ENCODE assay signal across 1 cellular context in the genomic region with DNA sequence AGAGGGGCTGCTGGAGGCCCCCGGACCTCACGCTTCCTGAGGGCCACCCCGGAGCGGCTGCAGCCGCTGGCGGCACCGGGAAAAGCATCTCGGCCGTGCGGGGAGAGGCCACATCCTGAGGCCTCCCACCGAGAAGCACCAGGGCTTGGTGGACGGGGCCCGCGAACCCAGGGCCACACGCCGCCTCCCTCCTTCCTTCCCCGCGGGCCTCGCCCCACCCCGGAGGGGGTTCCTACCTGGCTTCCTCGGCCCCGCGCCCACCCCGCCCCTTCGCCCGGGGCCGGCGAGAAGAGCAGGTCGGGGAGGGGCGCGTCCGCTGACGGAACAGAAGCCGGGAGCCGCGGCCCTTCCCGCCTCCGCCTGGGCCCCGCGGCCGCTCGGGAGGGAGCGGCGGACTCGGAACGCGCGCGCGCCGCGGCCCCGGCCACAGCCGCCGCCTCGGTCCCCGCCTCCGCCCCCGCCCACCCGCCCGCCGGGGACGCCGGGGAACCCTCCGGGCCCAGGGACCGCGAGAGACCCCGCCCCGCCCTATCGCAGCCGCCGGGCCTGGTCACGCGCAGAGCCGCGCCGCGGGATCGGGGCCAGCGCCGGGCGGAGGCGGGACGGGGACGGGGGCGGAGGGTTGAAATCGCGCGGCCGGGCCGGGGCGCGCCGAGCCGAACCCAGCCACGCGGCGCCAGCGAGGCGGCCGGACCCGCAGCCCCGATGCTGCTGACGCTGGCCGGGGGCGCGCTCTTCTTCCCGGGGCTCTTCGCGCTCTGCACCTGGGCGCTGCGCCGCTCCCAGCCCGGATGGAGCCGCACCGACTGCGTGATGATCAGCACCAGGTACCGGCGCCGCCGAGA.
TF ChIP-seq lines count a peak whose summit lies in the region.

A gene (plus strand): TSS at position 654 of the 845 bp plus-strand sequence. CDS start 52 bp downstream, at position 706.

TF ChIP-seq in HepG2, 621 proteins besides CTCF, POLR2A, EP300 and RAD21 (continued from another document and continues in another):
- TF ChIP-seq, protein P1, sequence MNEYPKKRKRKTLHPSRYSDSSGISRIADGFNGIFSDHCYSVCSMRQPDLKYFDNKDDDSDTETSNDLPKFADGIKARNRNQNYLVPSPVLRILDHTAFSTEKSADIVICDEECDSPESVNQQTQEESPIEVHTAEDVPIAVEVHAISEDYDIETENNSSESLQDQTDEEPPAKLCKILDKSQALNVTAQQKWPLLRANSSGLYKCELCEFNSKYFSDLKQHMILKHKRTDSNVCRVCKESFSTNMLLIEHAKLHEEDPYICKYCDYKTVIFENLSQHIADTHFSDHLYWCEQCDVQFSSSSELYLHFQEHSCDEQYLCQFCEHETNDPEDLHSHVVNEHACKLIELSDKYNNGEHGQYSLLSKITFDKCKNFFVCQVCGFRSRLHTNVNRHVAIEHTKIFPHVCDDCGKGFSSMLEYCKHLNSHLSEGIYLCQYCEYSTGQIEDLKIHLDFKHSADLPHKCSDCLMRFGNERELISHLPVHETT (CRISPR knock-in tag; conservative IDR thresholded peaks at IDR 0.05): peak; percentile 18
- TF ChIP-seq HNRNPLL (IDR thresholded peaks at IDR 0.05; ENCODE audit: low read depth, low read length, poor library complexity, severe bottlenecking) (peak; percentile 9), ZNF549 (CRISPR knock-in tag; IDR thresholded peaks at IDR 0.05) (0 out of 2 replicates have a peak, but pooled peaks have one; percentile 39), ZSCAN21 (CRISPR knock-in tag; IDR thresholded peaks at IDR 0.05; ENCODE audit: borderline replicate concordance) (peak; percentile 69; the same call in 1 of the 2 replicates), TCF7 (IDR thresholded peaks at IDR 0.05; ENCODE audit: low read depth) (no peak), SIX1 (CRISPR knock-in tag; IDR thresholded peaks at IDR 0.05; ENCODE audit: borderline replicate concordance) (no peak), LCORL (IDR thresholded peaks at IDR 0.05) (no peak), LCORL (CRISPR knock-in tag; IDR thresholded peaks at IDR 0.05) (peak; percentile 23; the same call in 1 of the 2 replicates), KAT8 (CRISPR knock-in tag; IDR thresholded peaks at IDR 0.05) (0 out of 2 replicates have a peak, but pooled peaks have one; percentile 49), FOXK1 (CRISPR knock-in tag; IDR thresholded peaks at IDR 0.05; ENCODE audit: borderline replicate concordance, low read depth) (peak; percentile 25; the same call in 1 of the 2 replicates), CBFB (CRISPR knock-in tag; IDR thresholded peaks at IDR 0.05) (0 out of 2 replicates have a peak, but pooled peaks have one; percentile 23), XRCC5 (optimal IDR thresholded peaks at IDR 0.05; ENCODE audit: low read length) (no peak), ZNF326 (CRISPR knock-in tag; IDR thresholded peaks at IDR 0.05; ENCODE audit: borderline replicate concordance) (no peak), TAF1 (CRISPR knock-in tag; IDR thresholded peaks at IDR 0.05) (peak; percentile 1), PLRG1 (conservative IDR thresholded peaks at IDR 0.05) (no peak), DR1 (CRISPR knock-in tag; IDR thresholded peaks at IDR 0.05) (peak; percentile 5; the same call in 1 of the 2 replicates), BCL6 (CRISPR knock-in tag; IDR thresholded peaks at IDR 0.05) (no peak), JUN (CRISPR knock-in tag; IDR thresholded peaks at IDR 0.05) (no peak), ZNF331 (CRISPR knock-in tag; IDR thresholded peaks at IDR 0.05) (peak; percentile 15; the same call in 1 of the 2 replicates), ZNF563 (CRISPR knock-in tag; IDR thresholded peaks at IDR 0.05) (0 out of 2 replicates have a peak, but pooled peaks have one; percentile 16), MEIS2 (CRISPR knock-in tag; IDR thresholded peaks at IDR 0.05) (peak; percentile 24; the same call in 1 of the 2 replicates), ZNF530 (CRISPR knock-in tag; IDR thresholded peaks at IDR 0.05; ENCODE audit: low read depth) (0 out of 2 replicates have a peak, but pooled peaks have one; percentile 62), THAP11 (CRISPR knock-in tag; IDR thresholded peaks at IDR 0.05) (peak; percentile 28), POLR2G (IDR thresholded peaks at IDR 0.05; ENCODE audit: low read depth, low read length) (peak; percentile 62), ZNF430 (CRISPR knock-in tag; IDR thresholded peaks at IDR 0.05) (peak; percentile 54; the same call in 1 of the 2 replicates), SP4 (CRISPR knock-in tag; IDR thresholded peaks at IDR 0.05) (0 out of 2 replicates have a peak, but pooled peaks have one; percentile 36), PHF8 (CRISPR knock-in tag; IDR thresholded peaks at IDR 0.05) (peak; percentile 81), ZFX (CRISPR knock-in tag; IDR thresholded peaks at IDR 0.05; ENCODE audit: low read depth) (peak; percentile 86), HDAC1 (CRISPR knock-in tag; IDR thresholded peaks at IDR 0.05) (0 out of 2 replicates have a peak, but pooled peaks have one; percentile 15), KDM4B (CRISPR knock-in tag; IDR thresholded peaks at IDR 0.05) (0 out of 2 replicates have a peak, but pooled peaks have one; percentile 34), ZNF7 (CRISPR knock-in tag; IDR thresholded peaks at IDR 0.05) (no peak), ARNT2 (CRISPR knock-in tag; IDR thresholded peaks at IDR 0.05; ENCODE audit: low read depth) (0 out of 2 replicates have a peak, but pooled peaks have one; percentile 9)
- TF ChIP-seq, protein P2, sequence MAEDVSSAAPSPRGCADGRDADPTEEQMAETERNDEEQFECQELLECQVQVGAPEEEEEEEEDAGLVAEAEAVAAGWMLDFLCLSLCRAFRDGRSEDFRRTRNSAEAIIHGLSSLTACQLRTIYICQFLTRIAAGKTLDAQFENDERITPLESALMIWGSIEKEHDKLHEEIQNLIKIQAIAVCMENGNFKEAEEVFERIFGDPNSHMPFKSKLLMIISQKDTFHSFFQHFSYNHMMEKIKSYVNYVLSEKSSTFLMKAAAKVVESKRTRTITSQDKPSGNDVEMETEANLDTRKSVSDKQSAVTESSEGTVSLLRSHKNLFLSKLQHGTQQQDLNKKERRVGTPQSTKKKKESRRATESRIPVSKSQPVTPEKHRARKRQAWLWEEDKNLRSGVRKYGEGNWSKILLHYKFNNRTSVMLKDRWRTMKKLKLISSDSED (CRISPR knock-in tag; IDR thresholded peaks at IDR 0.05): no peak
- TF ChIP-seq, protein P3, sequence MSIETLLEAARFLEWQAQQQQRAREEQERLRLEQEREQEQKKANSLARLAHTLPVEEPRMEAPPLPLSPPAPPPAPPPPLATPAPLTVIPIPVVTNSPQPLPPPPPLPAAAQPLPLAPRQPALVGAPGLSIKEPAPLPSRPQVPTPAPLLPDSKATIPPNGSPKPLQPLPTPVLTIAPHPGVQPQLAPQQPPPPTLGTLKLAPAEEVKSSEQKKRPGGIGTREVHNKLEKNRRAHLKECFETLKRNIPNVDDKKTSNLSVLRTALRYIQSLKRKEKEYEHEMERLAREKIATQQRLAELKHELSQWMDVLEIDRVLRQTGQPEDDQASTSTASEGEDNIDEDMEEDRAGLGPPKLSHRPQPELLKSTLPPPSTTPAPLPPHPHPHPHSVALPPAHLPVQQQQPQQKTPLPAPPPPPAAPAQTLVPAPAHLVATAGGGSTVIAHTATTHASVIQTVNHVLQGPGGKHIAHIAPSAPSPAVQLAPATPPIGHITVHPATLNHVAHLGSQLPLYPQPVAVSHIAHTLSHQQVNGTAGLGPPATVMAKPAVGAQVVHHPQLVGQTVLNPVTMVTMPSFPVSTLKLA (IDR thresholded peaks at IDR 0.05): no peak
- TF ChIP-seq, protein P4, sequence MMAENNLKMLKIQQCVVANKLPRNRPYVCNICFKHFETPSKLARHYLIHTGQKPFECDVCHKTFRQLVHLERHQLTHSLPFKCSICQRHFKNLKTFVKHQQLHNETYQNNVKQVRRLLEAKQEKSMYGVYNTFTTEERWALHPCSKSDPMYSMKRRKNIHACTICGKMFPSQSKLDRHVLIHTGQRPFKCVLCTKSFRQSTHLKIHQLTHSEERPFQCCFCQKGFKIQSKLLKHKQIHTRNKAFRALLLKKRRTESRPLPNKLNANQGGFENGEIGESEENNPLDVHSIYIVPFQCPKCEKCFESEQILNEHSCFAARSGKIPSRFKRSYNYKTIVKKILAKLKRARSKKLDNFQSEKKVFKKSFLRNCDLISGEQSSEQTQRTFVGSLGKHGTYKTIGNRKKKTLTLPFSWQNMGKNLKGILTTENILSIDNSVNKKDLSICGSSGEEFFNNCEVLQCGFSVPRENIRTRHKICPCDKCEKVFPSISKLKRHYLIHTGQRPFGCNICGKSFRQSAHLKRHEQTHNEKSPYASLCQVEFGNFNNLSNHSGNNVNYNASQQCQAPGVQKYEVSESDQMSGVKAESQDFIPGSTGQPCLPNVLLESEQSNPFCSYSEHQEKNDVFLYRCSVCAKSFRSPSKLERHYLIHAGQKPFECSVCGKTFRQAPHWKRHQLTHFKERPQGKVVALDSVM (CRISPR knock-in tag; IDR thresholded peaks at IDR 0.05): peak; percentile 79
- TF ChIP-seq, protein P5, sequence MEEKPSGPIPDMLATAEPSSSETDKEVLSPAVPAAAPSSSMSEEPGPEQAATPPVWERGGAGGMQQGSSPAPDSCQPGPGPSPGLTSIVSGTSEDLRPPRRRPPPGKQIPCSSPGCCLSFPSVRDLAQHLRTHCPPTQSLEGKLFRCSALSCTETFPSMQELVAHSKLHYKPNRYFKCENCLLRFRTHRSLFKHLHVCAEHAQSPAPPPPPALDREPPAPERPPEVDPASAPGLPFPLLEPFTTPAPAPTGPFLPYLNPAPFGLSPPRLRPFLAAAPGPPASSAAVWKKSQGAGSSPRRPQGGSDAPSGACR (CRISPR knock-in tag; IDR thresholded peaks at IDR 0.05): 0 out of 2 replicates have a peak, but pooled peaks have one; percentile 45
- TF ChIP-seq, protein P6, sequence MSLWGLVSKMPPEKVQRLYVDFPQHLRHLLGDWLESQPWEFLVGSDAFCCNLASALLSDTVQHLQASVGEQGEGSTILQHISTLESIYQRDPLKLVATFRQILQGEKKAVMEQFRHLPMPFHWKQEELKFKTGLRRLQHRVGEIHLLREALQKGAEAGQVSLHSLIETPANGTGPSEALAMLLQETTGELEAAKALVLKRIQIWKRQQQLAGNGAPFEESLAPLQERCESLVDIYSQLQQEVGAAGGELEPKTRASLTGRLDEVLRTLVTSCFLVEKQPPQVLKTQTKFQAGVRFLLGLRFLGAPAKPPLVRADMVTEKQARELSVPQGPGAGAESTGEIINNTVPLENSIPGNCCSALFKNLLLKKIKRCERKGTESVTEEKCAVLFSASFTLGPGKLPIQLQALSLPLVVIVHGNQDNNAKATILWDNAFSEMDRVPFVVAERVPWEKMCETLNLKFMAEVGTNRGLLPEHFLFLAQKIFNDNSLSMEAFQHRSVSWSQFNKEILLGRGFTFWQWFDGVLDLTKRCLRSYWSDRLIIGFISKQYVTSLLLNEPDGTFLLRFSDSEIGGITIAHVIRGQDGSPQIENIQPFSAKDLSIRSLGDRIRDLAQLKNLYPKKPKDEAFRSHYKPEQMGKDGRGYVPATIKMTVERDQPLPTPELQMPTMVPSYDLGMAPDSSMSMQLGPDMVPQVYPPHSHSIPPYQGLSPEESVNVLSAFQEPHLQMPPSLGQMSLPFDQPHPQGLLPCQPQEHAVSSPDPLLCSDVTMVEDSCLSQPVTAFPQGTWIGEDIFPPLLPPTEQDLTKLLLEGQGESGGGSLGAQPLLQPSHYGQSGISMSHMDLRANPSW (CRISPR knock-in tag; IDR thresholded peaks at IDR 0.05; ENCODE audit: borderline replicate concordance): no peak
- TF ChIP-seq, protein P7, sequence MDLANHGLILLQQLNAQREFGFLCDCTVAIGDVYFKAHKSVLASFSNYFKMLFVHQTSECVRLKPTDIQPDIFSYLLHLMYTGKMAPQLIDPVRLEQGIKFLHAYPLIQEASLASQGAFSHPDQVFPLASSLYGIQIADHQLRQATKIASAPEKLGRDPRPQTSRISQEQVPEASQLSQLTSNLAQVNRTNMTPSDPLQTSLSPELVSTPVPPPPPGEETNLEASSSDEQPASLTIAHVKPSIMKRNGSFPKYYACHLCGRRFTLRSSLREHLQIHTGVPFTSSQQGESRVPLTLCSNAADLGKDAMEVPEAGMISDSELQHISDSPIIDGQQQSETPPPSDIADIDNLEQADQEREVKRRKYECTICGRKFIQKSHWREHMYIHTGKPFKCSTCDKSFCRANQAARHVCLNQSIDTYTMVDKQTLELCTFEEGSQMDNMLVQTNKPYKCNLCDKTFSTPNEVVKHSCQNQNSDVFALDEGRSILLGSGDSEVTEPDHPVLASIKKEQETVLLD (CRISPR knock-in tag; IDR thresholded peaks at IDR 0.05; ENCODE audit: low read depth): peak; percentile 84
- TF ChIP-seq, protein P8, sequence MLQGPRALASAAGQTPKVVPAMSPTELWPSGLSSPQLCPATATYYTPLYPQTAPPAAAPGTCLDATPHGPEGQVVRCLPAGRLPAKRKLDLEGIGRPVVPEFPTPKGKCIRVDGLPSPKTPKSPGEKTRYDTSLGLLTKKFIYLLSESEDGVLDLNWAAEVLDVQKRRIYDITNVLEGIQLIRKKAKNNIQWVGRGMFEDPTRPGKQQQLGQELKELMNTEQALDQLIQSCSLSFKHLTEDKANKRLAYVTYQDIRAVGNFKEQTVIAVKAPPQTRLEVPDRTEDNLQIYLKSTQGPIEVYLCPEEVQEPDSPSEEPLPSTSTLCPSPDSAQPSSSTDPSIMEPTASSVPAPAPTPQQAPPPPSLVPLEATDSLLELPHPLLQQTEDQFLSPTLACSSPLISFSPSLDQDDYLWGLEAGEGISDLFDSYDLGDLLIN (CRISPR knock-in tag; IDR thresholded peaks at IDR 0.05; ENCODE audit: borderline replicate concordance): 0 out of 2 replicates have a peak, but pooled peaks have one; percentile 30
- TF ChIP-seq, protein P9, sequence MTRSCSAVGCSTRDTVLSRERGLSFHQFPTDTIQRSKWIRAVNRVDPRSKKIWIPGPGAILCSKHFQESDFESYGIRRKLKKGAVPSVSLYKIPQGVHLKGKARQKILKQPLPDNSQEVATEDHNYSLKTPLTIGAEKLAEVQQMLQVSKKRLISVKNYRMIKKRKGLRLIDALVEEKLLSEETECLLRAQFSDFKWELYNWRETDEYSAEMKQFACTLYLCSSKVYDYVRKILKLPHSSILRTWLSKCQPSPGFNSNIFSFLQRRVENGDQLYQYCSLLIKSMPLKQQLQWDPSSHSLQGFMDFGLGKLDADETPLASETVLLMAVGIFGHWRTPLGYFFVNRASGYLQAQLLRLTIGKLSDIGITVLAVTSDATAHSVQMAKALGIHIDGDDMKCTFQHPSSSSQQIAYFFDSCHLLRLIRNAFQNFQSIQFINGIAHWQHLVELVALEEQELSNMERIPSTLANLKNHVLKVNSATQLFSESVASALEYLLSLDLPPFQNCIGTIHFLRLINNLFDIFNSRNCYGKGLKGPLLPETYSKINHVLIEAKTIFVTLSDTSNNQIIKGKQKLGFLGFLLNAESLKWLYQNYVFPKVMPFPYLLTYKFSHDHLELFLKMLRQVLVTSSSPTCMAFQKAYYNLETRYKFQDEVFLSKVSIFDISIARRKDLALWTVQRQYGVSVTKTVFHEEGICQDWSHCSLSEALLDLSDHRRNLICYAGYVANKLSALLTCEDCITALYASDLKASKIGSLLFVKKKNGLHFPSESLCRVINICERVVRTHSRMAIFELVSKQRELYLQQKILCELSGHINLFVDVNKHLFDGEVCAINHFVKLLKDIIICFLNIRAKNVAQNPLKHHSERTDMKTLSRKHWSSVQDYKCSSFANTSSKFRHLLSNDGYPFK (CRISPR knock-in tag; IDR thresholded peaks at IDR 0.05; ENCODE audit: borderline replicate concordance): no peak
- TF ChIP-seq, protein P10, sequence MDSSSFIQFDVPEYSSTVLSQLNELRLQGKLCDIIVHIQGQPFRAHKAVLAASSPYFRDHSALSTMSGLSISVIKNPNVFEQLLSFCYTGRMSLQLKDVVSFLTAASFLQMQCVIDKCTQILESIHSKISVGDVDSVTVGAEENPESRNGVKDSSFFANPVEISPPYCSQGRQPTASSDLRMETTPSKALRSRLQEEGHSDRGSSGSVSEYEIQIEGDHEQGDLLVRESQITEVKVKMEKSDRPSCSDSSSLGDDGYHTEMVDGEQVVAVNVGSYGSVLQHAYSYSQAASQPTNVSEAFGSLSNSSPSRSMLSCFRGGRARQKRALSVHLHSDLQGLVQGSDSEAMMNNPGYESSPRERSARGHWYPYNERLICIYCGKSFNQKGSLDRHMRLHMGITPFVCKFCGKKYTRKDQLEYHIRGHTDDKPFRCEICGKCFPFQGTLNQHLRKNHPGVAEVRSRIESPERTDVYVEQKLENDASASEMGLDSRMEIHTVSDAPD (CRISPR knock-in tag; IDR thresholded peaks at IDR 0.05): no peak
